ENCODE assay signal across 1 cellular context in the genomic region with DNA sequence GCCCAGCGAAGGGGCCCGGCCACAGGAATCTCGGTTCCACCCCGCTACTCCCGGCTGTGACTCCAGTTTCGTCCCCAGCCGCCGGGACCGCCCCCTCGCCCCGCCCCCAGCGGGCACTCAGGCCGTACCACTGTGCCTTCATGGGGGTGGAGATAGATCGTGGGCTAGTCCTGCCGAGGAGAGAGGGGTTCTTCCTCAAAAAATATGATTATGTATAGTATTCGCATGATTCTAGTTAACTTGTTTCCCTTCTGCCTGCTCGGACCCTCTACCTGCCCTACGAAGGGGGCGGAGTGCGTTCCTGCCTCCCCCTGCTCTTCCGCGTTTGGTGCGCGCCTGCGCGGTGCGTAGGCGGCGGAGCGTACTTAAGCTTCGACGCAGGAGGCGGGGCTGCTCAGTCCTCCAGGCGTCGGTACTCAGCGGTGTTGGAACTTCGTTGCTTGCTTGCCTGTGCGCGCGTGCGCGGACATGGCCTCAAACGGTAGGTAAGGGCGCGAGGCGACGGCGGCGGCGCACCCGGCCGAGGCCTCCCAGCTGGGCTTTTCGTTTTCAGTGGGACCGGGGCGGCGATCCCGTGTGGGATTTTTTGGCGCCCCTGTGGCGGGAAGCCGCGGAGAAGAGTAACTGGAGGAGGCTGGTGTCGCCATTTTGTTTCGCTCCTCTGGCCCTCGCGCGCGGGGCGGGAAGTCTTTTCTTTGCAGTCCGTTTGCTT.
A peak's percentile ranks its signal among the peaks of the same experiment; 100 is the strongest.
TF ChIP-seq lines count a peak whose summit lies in the region.

A gene (plus strand): TSS at position 393 of the 712 bp plus-strand sequence. CDS start 76 bp downstream, at position 469.

TF ChIP-seq in HEK293, 187 proteins besides CTCF, POLR2A, EP300 and RAD21 (continued from another document and continues in another):
- TF ChIP-seq, protein P1, sequence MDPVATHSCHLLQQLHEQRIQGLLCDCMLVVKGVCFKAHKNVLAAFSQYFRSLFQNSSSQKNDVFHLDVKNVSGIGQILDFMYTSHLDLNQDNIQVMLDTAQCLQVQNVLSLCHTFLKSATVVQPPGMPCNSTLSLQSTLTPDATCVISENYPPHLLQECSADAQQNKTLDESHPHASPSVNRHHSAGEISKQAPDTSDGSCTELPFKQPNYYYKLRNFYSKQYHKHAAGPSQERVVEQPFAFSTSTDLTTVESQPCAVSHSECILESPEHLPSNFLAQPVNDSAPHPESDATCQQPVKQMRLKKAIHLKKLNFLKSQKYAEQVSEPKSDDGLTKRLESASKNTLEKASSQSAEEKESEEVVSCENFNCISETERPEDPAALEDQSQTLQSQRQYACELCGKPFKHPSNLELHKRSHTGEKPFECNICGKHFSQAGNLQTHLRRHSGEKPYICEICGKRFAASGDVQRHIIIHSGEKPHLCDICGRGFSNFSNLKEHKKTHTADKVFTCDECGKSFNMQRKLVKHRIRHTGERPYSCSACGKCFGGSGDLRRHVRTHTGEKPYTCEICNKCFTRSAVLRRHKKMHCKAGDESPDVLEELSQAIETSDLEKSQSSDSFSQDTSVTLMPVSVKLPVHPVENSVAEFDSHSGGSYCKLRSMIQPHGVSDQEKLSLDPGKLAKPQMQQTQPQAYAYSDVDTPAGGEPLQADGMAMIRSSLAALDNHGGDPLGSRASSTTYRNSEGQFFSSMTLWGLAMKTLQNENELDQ (tag by site-specific recombination; IDR thresholded peaks at IDR 0.05; ENCODE audit: low read depth), result no peak
- TF ChIP-seq ZNF433 (tag by site-specific recombination; IDR thresholded peaks at IDR 0.05; ENCODE audit: low read depth) (no peak), ZNF585B (tag by site-specific recombination; IDR thresholded peaks at IDR 0.05) (no peak), ZNF623 (tag by site-specific recombination; IDR thresholded peaks at IDR 0.05) (peak; percentile 51), ZNF202 (tag by site-specific recombination; IDR thresholded peaks at IDR 0.05; ENCODE audit: borderline replicate concordance) (no peak), ZNF16 (tag by site-specific recombination; IDR thresholded peaks at IDR 0.05; ENCODE audit: low read depth) (no peak), ZNF830 (tag by site-specific recombination; IDR thresholded peaks at IDR 0.05; ENCODE audit: low read depth) (no peak), ZNF76 (tag by site-specific recombination; IDR thresholded peaks at IDR 0.05; ENCODE audit: borderline replicate concordance, low read depth) (peak; percentile 79), ZNF354C (tag by site-specific recombination; IDR thresholded peaks at IDR 0.05; ENCODE audit: borderline replicate concordance, low read depth) (no peak), SP3 (tag by site-specific recombination; IDR thresholded peaks at IDR 0.05) (peak; percentile 100), ZNF777 (tag by site-specific recombination; IDR thresholded peaks at IDR 0.05; ENCODE audit: borderline replicate concordance) (no peak; the same call in 1 of the 2 replicates), ZNF747 (tag by site-specific recombination; IDR thresholded peaks at IDR 0.05) (peak; percentile 89; the same call in 1 of the 2 replicates), REPIN1 (tag by site-specific recombination; IDR thresholded peaks at IDR 0.05; ENCODE audit: low read depth) (peak; percentile 83), KLF1 (tag by site-specific recombination; IDR thresholded peaks at IDR 0.05) (peak; percentile 30; the same call in 1 of the 2 replicates), ZNF473 (tag by site-specific recombination; IDR thresholded peaks at IDR 0.05) (no peak), ZNF274 (IDR thresholded peaks at IDR 0.05; ENCODE audit: low read length) (no peak), ZNF274 (tag by site-specific recombination; IDR thresholded peaks at IDR 0.05; ENCODE audit: borderline replicate concordance) (no peak), YY1 (tag by site-specific recombination; IDR thresholded peaks at IDR 0.05) (peak; percentile 94), HOXA7 (CRISPR knock-in tag; IDR thresholded peaks at IDR 0.05; ENCODE audit: borderline replicate concordance) (no peak), ZBTB1 (tag by site-specific recombination; IDR thresholded peaks at IDR 0.05) (no peak), ZNF548 (tag by site-specific recombination; IDR thresholded peaks at IDR 0.05) (no peak), ZNF530 (tag by site-specific recombination; IDR thresholded peaks at IDR 0.05; ENCODE audit: low read depth) (no peak), ZNF785 (tag by site-specific recombination; IDR thresholded peaks at IDR 0.05) (no peak; the same call in none of the 2 replicates), ZNF155 (tag by site-specific recombination; IDR thresholded peaks at IDR 0.05) (no peak), ZSCAN23 (tag by site-specific recombination; IDR thresholded peaks at IDR 0.05) (peak; percentile 56; the same call in 1 of the 2 replicates), ZNF544 (tag by site-specific recombination; IDR thresholded peaks at IDR 0.05) (no peak), ZNF335 (tag by site-specific recombination; conservative IDR thresholded peaks at IDR 0.05) (no peak; the same call in 1 of the 2 replicates), ZSCAN16 (tag by site-specific recombination; IDR thresholded peaks at IDR 0.05) (no peak), ZNF571 (tag by site-specific recombination; IDR thresholded peaks at IDR 0.05) (no peak), ZNF707 (tag by site-specific recombination; IDR thresholded peaks at IDR 0.05) (no peak), YY2 (tag by site-specific recombination; IDR thresholded peaks at IDR 0.05) (peak; percentile 79), ZNF596 (tag by site-specific recombination; IDR thresholded peaks at IDR 0.05) (no peak), ZNF239 (tag by site-specific recombination; IDR thresholded peaks at IDR 0.05) (peak; percentile 63; the same call in 1 of the 2 replicates), ZNF629 (tag by site-specific recombination; IDR thresholded peaks at IDR 0.05) (peak; percentile 75; the same call in 1 of the 2 replicates), ZBTB7A (tag by site-specific recombination; IDR thresholded peaks at IDR 0.05; ENCODE audit: low read depth) (peak; percentile 52; the same call in 1 of the 2 replicates), ZNF549 (tag by site-specific recombination; IDR thresholded peaks at IDR 0.05) (no peak), ZBTB21 (tag by site-specific recombination; IDR thresholded peaks at IDR 0.05) (peak; percentile 21), ZNF658 (tag by site-specific recombination; IDR thresholded peaks at IDR 0.05) (no peak), ZNF10 (tag by site-specific recombination; IDR thresholded peaks at IDR 0.05) (peak; percentile 8; the same call in 1 of the 2 replicates), ZNF184 (tag by site-specific recombination; IDR thresholded peaks at IDR 0.05) (0 out of 2 replicates have a peak, but pooled peaks have one; percentile 33)
- TF ChIP-seq, protein P2, sequence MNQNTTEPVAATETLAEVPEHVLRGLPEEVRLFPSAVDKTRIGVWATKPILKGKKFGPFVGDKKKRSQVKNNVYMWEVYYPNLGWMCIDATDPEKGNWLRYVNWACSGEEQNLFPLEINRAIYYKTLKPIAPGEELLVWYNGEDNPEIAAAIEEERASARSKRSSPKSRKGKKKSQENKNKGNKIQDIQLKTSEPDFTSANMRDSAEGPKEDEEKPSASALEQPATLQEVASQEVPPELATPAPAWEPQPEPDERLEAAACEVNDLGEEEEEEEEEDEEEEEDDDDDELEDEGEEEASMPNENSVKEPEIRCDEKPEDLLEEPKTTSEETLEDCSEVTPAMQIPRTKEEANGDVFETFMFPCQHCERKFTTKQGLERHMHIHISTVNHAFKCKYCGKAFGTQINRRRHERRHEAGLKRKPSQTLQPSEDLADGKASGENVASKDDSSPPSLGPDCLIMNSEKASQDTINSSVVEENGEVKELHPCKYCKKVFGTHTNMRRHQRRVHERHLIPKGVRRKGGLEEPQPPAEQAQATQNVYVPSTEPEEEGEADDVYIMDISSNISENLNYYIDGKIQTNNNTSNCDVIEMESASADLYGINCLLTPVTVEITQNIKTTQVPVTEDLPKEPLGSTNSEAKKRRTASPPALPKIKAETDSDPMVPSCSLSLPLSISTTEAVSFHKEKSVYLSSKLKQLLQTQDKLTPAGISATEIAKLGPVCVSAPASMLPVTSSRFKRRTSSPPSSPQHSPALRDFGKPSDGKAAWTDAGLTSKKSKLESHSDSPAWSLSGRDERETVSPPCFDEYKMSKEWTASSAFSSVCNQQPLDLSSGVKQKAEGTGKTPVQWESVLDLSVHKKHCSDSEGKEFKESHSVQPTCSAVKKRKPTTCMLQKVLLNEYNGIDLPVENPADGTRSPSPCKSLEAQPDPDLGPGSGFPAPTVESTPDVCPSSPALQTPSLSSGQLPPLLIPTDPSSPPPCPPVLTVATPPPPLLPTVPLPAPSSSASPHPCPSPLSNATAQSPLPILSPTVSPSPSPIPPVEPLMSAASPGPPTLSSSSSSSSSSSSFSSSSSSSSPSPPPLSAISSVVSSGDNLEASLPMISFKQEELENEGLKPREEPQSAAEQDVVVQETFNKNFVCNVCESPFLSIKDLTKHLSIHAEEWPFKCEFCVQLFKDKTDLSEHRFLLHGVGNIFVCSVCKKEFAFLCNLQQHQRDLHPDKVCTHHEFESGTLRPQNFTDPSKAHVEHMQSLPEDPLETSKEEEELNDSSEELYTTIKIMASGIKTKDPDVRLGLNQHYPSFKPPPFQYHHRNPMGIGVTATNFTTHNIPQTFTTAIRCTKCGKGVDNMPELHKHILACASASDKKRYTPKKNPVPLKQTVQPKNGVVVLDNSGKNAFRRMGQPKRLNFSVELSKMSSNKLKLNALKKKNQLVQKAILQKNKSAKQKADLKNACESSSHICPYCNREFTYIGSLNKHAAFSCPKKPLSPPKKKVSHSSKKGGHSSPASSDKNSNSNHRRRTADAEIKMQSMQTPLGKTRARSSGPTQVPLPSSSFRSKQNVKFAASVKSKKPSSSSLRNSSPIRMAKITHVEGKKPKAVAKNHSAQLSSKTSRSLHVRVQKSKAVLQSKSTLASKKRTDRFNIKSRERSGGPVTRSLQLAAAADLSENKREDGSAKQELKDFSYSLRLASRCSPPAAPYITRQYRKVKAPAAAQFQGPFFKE (tag by site-specific recombination; IDR thresholded peaks at IDR 0.05; ENCODE audit: borderline replicate concordance), result peak; percentile 92; the same call in 1 of the 2 replicates
- TF ChIP-seq, protein P3, sequence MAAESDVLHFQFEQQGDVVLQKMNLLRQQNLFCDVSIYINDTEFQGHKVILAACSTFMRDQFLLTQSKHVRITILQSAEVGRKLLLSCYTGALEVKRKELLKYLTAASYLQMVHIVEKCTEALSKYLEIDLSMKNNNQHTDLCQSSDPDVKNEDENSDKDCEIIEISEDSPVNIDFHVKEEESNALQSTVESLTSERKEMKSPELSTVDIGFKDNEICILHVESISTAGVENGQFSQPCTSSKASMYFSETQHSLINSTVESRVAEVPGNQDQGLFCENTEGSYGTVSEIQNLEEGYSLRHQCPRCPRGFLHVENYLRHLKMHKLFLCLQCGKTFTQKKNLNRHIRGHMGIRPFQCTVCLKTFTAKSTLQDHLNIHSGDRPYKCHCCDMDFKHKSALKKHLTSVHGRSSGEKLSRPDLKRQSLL (tag by site-specific recombination; IDR thresholded peaks at IDR 0.05), result no peak
- TF ChIP-seq, protein P4, sequence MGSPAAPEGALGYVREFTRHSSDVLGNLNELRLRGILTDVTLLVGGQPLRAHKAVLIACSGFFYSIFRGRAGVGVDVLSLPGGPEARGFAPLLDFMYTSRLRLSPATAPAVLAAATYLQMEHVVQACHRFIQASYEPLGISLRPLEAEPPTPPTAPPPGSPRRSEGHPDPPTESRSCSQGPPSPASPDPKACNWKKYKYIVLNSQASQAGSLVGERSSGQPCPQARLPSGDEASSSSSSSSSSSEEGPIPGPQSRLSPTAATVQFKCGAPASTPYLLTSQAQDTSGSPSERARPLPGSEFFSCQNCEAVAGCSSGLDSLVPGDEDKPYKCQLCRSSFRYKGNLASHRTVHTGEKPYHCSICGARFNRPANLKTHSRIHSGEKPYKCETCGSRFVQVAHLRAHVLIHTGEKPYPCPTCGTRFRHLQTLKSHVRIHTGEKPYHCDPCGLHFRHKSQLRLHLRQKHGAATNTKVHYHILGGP (tag by site-specific recombination; IDR thresholded peaks at IDR 0.05), result 0 out of 2 replicates have a peak, but pooled peaks have one; percentile 24
- TF ChIP-seq, protein P5, sequence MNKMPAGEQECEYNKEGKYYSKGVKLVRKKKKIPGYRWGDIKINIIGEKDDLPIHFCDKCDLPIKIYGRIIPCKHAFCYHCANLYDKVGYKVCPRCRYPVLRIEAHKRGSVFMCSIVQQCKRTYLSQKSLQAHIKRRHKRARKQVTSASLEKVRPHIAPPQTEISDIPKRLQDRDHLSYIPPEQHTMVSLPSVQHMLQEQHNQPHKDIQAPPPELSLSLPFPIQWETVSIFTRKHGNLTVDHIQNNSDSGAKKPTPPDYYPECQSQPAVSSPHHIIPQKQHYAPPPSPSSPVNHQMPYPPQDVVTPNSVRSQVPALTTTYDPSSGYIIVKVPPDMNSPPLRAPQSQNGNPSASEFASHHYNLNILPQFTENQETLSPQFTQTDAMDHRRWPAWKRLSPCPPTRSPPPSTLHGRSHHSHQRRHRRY (tag by site-specific recombination; IDR thresholded peaks at IDR 0.05), result peak; percentile 95; the same call in 1 of the 2 replicates
- TF ChIP-seq, protein P6, sequence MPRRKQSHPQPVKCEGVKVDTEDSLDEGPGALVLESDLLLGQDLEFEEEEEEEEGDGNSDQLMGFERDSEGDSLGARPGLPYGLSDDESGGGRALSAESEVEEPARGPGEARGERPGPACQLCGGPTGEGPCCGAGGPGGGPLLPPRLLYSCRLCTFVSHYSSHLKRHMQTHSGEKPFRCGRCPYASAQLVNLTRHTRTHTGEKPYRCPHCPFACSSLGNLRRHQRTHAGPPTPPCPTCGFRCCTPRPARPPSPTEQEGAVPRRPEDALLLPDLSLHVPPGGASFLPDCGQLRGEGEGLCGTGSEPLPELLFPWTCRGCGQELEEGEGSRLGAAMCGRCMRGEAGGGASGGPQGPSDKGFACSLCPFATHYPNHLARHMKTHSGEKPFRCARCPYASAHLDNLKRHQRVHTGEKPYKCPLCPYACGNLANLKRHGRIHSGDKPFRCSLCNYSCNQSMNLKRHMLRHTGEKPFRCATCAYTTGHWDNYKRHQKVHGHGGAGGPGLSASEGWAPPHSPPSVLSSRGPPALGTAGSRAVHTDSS (tag by site-specific recombination; IDR thresholded peaks at IDR 0.05), result no peak
- TF ChIP-seq, protein P7, sequence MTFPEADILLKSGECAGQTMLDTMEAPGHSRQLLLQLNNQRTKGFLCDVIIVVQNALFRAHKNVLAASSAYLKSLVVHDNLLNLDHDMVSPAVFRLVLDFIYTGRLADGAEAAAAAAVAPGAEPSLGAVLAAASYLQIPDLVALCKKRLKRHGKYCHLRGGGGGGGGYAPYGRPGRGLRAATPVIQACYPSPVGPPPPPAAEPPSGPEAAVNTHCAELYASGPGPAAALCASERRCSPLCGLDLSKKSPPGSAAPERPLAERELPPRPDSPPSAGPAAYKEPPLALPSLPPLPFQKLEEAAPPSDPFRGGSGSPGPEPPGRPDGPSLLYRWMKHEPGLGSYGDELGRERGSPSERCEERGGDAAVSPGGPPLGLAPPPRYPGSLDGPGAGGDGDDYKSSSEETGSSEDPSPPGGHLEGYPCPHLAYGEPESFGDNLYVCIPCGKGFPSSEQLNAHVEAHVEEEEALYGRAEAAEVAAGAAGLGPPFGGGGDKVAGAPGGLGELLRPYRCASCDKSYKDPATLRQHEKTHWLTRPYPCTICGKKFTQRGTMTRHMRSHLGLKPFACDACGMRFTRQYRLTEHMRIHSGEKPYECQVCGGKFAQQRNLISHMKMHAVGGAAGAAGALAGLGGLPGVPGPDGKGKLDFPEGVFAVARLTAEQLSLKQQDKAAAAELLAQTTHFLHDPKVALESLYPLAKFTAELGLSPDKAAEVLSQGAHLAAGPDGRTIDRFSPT (tag by site-specific recombination; IDR thresholded peaks at IDR 0.05), result no peak
